Comparison of ENCODE assay signal across 8 cellular contexts in the genomic region with DNA sequence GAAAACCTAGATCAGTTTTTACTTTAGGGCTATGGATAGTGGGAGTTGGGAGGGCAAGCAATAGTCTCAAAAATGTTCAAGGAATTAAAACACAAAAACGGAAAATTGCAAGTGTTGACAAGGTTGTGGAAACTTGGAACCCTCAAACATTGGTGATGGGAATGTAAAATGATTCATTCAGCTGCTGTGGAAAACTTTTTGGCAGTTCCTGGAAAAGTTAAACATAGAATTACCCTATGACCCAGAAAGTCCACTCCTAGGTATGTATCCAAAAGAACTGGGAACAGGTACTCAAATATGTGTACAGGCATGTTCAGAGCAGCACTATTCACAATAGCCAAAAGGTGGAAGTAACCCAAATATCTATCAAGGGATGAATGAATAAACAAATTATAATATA. TPM values are rescaled to one million over a fixed set of nuclear protein-coding genes. Genes with fewer than 3 reads are reported as not detected.
DNase-seq lines count a peak whose midpoint lies in the region; ATAC-seq, FAIRE-seq and TF ChIP-seq lines count a peak whose summit lies in the region.

No MANE protein-coding gene starts in this region.

- no peaks in the 10 kb centered on the region for H3K9me3 ChIP-seq in A549
- no peaks in the 10 kb centered on the region for H3K9me3 ChIP-seq in HUES6 (ENCODE audit: control insufficient read depth, insufficient read depth, low read depth, low read length)

- POLR2A ChIA-PET in A549 (lab: Yijun Ruan, JAX), result interaction anchor here (1.0 to 2.7 kb wide), 4 partner anchors 12 to 165 kb away, joined by 3 to 17 read pairs (median 8); a partner anchor contains a TSS

- no peak for TF ChIP-seq RAD21 in A549 (conservative IDR thresholded peaks at IDR 0.05 in 1 of 2, IDR thresholded peaks at IDR 0.05 in 1 of 2)

- peak overlapping the region; percentile 81 for H3K4me2 ChIP-seq in A549

- no peak for TF ChIP-seq EP300 in A549 (IDR thresholded peaks at IDR 0.05)

- ATAC-seq in A549, result no peak

- H3K9me3 Mint-ChIP-seq in brain (no peaks in the 10 kb centered on the region), mesothelial cell of epicardium (no peaks in the 10 kb centered on the region)

- no peaks in the 10 kb centered on the region for H3K27me3 ChIP-seq in HUES6 (ENCODE audit: control insufficient read depth, insufficient read depth, low read length)

- H3K4me3 ChIP-seq in A549 (peak overlapping the region; percentile 89; the same call in 2 of the 3 replicates), HUES6 (ENCODE audit: low read depth, low read length) (peak overlapping the region; percentile 63; the same call in 1 of the 2 replicates)

- H3K4me1 Mint-ChIP-seq in brain (peaks cover 45% of the 10 kb centered on the region), mesothelial cell of epicardium (peaks cover 30% of the 10 kb centered on the region)

- no peak for DNase-seq in A549 (ENCODE audit: low read depth in 1 of 2, low spot score in 1 of 2)
- no peak for DNase-seq in mesothelial cell of epicardium (ENCODE audit: low spot score in 2 of 2, unreplicated experiment in 2 of 2)
- DNase-seq in stimulated activated CD4-positive, alpha-beta T cell treated with anti-CD3 and anti-CD28 coated beads, Interleukin-4, amount 100 ng/mL, for 24 hours, result no peak
- no peak for DNase-seq in activated gamma-delta T cell (lab: John Stamatoyannopoulos, UW)
- no peak for DNase-seq in KBM-7
- no peak for DNase-seq in SKM-1 treated with dmso at 0.1 percent for 144 hours (lab: John Stamatoyannopoulos, UW; ENCODE audit: unreplicated experiment)

- H3K27me3 Mint-ChIP-seq in brain (peaks cover 3% of the 10 kb centered on the region), mesothelial cell of epicardium (ENCODE audit: low read depth) (no peaks in the 10 kb centered on the region)

- H3K27ac Mint-ChIP-seq in brain, result peak overlapping the region; percentile 98 to 100 (median 99)
- peak overlapping the region; percentile 97 for H3K27ac Mint-ChIP-seq in mesothelial cell of epicardium

- CTCF ChIA-PET in A549 (lab: Yijun Ruan, JAX), result interaction anchor here (1.0 to 1.6 kb wide), 4 partner anchors 12 to 94 kb away, joined by 3 to 9 read pairs (median 4); no protein-coding TSS in a partner anchor

- in situ Hi-C loops in KBM-7 (cut with MboI; ENCODE audit: low pct_unique_long_range_greater_than_20kb, low sequenced_read_pairs), result no loop called here

- H3K27ac ChIP-seq in A549 (peak overlapping the region; percentile 99 to 100), HUES6 (ENCODE audit: low read depth, low read length) (no peak overlapping the region; the same call in 1 of the 2 replicates)

- H3K4me1 ChIP-seq in A549 (peaks cover 29% of the 10 kb centered on the region), HUES6 (ENCODE audit: control insufficient read depth, insufficient read depth, low read length) (peaks cover 20% of the 10 kb centered on the region)

- 22% methylated on average over 1 of the region's 1 CpG for WGBS in A549 (ENCODE audit: missing lambda C conversion rate)

- H3K36me3 Mint-ChIP-seq in brain, result peaks cover 18% of the 10 kb centered on the region
- H3K36me3 Mint-ChIP-seq in mesothelial cell of epicardium, result peaks cover 4% of the 10 kb centered on the region

- TF ChIP-seq CTCF in A549 (IDR thresholded peaks at IDR 0.05) (no peak), brain (conservative IDR thresholded peaks at IDR 0.05) (no peak), mesothelial cell of epicardium (IDR thresholded peaks at IDR 0.05; ENCODE audit: unreplicated experiment) (no peak)

- H3K36me3 ChIP-seq in HUES6 (ENCODE audit: control insufficient read depth, insufficient read depth, low read length), result no peaks in the 10 kb centered on the region

- FAIRE-seq in A549 (lab: Jason Lieb, UNC), result no peak

- H3K4me3 Mint-ChIP-seq in brain, result peak overlapping the region; percentile 89 to 97 (median 94)
- peak overlapping the region; percentile 90 for H3K4me3 Mint-ChIP-seq in mesothelial cell of epicardium

- no peak overlapping the region for H3K9ac ChIP-seq in HUES6 (ENCODE audit: low read length)

- TF ChIP-seq POLR2A in A549 (IDR thresholded peaks at IDR 0.05; ENCODE audit: low read length), result no peak

TF ChIP-seq in A549, 52 proteins besides CTCF, POLR2A, EP300 and RAD21:
- TF ChIP-seq KDM1A (IDR thresholded peaks at IDR 0.05; ENCODE audit: low read depth) (no peak), ZFP36 (IDR thresholded peaks at IDR 0.05; ENCODE audit: borderline replicate concordance, partially characterized antibody) (peak; percentile 61)

RNA-seq across cellular contexts. Expression of a gene that starts 1.2 kb away (rescaled TPM):
- polyA plus RNA-seq in A549 (2011; rRNA removed) (48.3 and 66.7 TPM in 2 replicates), A549 (2017; fragmentation: RNase III; extraction: RNeasy Plus Mini Kit Qiagen cat#74134 plus additional on column Dnase treatment) (43.5 to 50.1 TPM (median 43.8 TPM) in 3 replicates), brain (ENCODE audit: insufficient read depth, low read depth, low replicate concordance) (27.9 TPM)
- 46.7 and 47.7 TPM in 2 replicates for polyA plus RNA-seq in A549 (2012; cell fraction: cytosol; rRNA removed)
- polyA plus RNA-seq in A549 (2012; cell fraction: nucleus; rRNA removed), result 20.2 and 27.2 TPM in 2 replicates
- 28.4 and 32.2 TPM in 2 replicates for polyA minus RNA-seq in A549 (2011; rRNA and poly(A)+ RNA removed)
- total RNA-seq in mesothelial cell of epicardium, result 34.7 to 36.6 TPM (median 35.4 TPM) in 3 replicates

RNA-seq across cellular contexts. Expression of a gene that starts 47.2 kb away (rescaled TPM):
- polyA plus RNA-seq in A549 (2011; rRNA removed) (0.09 and 0.31 TPM in 2 replicates), A549 (2017; fragmentation: RNase III; extraction: RNeasy Plus Mini Kit Qiagen cat#74134 plus additional on column Dnase treatment) (0.37 to 0.65 TPM (median 0.61 TPM) in 3 replicates), brain (ENCODE audit: insufficient read depth, low read depth, low replicate concordance) (14.4 TPM)
- 0.48 and 0.88 TPM in 2 replicates for polyA plus RNA-seq in A549 (2012; cell fraction: cytosol; rRNA removed)
- 0.26 and 0.32 TPM in 2 replicates for polyA plus RNA-seq in A549 (2012; cell fraction: nucleus; rRNA removed)
- 0.10 and 0.21 TPM in 2 replicates for polyA minus RNA-seq in A549 (2011; rRNA and poly(A)+ RNA removed)
- total RNA-seq in mesothelial cell of epicardium, result 19.6 to 25.5 TPM (median 24.3 TPM) in 3 replicates
